In genomic region chr12:123388218-123388947, GRCh38 we compare ENCODE assay signal across 8 cellular contexts. TPM values are rescaled to one million over a fixed set of nuclear protein-coding genes. Genes with fewer than 3 reads are reported as not detected.
A peak's percentile ranks its signal among the peaks of the same experiment; 100 is the strongest.
DNase-seq lines count a peak whose midpoint lies in the region; ATAC-seq and TF ChIP-seq lines count a peak whose summit lies in the region.

No MANE protein-coding gene starts in this region.

- H3K9me3 Mint-ChIP-seq in neural crest cell, result no peaks in the 10 kb centered on the region

- H3K9me3 ChIP-seq in HUES6 (ENCODE audit: control insufficient read depth, insufficient read depth, low read depth, low read length), result no peaks in the 10 kb centered on the region

- peaks cover 21% of the 10 kb centered on the region for H3K4me1 ChIP-seq in HUES6 (ENCODE audit: control insufficient read depth, insufficient read depth, low read length)

- DNase-seq in RPMI8226 (peak; percentile 77), activated gamma-delta T cell treated with Interleukin-2 at 50 U/mL for 16 hours (peak; percentile 65), foreskin fibroblast (peak; percentile 68 to 88), neural crest cell (ENCODE audit: low read depth, low spot score) (peak; percentile 57), stromal cell of bone marrow (ENCODE audit: low read depth) (peak; percentile 68)

- no peaks in the 10 kb centered on the region for H3K27me3 Mint-ChIP-seq in neural crest cell (ENCODE audit: low read depth)

- peaks cover 3% of the 10 kb centered on the region for H3K36me3 Mint-ChIP-seq in neural crest cell (ENCODE audit: low read depth)

- peaks cover 44% of the 10 kb centered on the region for H3K4me1 Mint-ChIP-seq in neural crest cell

- H3K27me3 ChIP-seq in HUES6 (ENCODE audit: control insufficient read depth, insufficient read depth, low read length), result no peaks in the 10 kb centered on the region

- H3K27ac Mint-ChIP-seq in neural crest cell (ENCODE audit: unreplicated experiment), result peak overlapping the region; percentile 91

- H3K27ac ChIP-seq in C4-2B (peak overlapping the region; percentile 85), HUES6 (ENCODE audit: low read depth, low read length) (no peak overlapping the region; the same call in 1 of the 2 replicates)

- TF ChIP-seq CTCF in C4-2B (conservative IDR thresholded peaks at IDR 0.05), result no peak
- TF ChIP-seq CTCF in foreskin fibroblast (IDR thresholded peaks at IDR 0.05; ENCODE audit: low read depth, low read length), result no peak
- no peak for TF ChIP-seq CTCF in neural crest cell (conservative IDR thresholded peaks at IDR 0.05)

- H3K4me3 Mint-ChIP-seq in neural crest cell, result peak overlapping the region; percentile 97

- peaks cover 31% of the 10 kb centered on the region for H3K36me3 ChIP-seq in HUES6 (ENCODE audit: control insufficient read depth, insufficient read depth, low read length)

- peak overlapping the region; percentile 68 for H3K4me3 ChIP-seq in HUES6 (ENCODE audit: low read depth, low read length)
- H3K4me3 ChIP-seq in foreskin fibroblast (ENCODE audit: low read depth in 1 of 2, low read length in 2 of 2), result peak overlapping the region; percentile 58 to 63

- peak; percentile 34 for ATAC-seq in GM19351 (IDR thresholded peaks at IDR 0.05; ENCODE audit: unreplicated experiment)

- H3K9ac ChIP-seq in HUES6 (ENCODE audit: low read length), result peak overlapping the region; percentile 78

RNA-seq across cellular contexts. Expression of gene KMT5A, which starts 4.5 kb away (rescaled TPM):
- total RNA-seq in neural crest cell, result 55.1 and 57.5 TPM in 2 replicates

RNA-seq across cellular contexts. Expression of gene SBNO1, which starts 23.7 kb away (rescaled TPM):
- 43.2 and 44.8 TPM in 2 replicates for total RNA-seq in neural crest cell

RNA-seq across cellular contexts. Expression of gene RILPL2, which starts 48.1 kb away (rescaled TPM):
- 1.6 and 1.9 TPM in 2 replicates for total RNA-seq in neural crest cell
